16 cellular contexts compared by ENCODE assay signal in the genomic region with DNA sequence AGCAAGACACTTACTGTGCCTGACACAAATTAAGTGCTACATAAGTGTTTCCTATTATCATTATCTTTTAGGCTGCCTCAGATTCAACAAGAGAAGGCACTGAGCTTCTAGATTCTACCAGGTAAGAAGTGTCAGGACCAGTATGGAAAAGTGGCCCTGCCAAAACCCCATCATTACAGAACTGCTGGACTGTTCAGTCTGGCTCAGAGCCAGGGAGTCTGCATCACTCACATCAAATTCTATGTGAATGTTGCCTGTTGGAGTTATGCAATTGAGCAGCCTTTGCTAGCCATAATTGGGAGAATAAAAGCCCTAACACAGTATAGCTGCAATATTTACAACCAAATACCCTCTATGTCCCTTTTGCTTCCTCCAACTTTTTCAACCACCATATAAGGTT.
A peak's percentile ranks its signal among the peaks of the same experiment; 100 is the strongest.
DNase-seq lines count a peak whose midpoint lies in the region; ATAC-seq and TF ChIP-seq lines count a peak whose summit lies in the region.
"Had no signal": no experiment of that assay in that cellular context is flagged by ENCODE, and none has a peak within 500 bp of the region (broad histone marks: within the 10 kb centered on the region; RNA-seq: fewer than 3 reads in every experiment).

No MANE protein-coding gene starts in this region.

- peak; percentile 68 for DNase-seq in ACHN
- peak; percentile 58 for DNase-seq in HCEC 1CT
- no peak for DNase-seq in T-helper 17 cell
- peak; percentile 62 for DNase-seq in fibroblast of the aortic adventitia (ENCODE audit: low read depth)
- DNase-seq in left cardiac atrium = no peak
- DNase-seq in hippocampal formation (lab: John Stamatoyannopoulos, UW) = no peak
- DNase-seq: activated gamma-delta T cell; caudate nucleus; DND-41; NCI-H2081 treated with DMSO at 0.1 percent for 48 hours; stimulated activated CD8-positive, alpha-beta memory T cell treated with anti-CD3 and anti-CD28 coated beads, Interleukin-4, amount 100 ng/mL, for 48 hours had no signal

- peaks cover 17% of the 10 kb centered on the region for H3K4me1 Mint-ChIP-seq in T-helper 17 cell

- in situ Hi-C loops in ACHN (cut with HindIII; ENCODE audit: low pct_ligation_motif_present, low pct_unique_long_range_greater_than_20kb, low sequenced_read_pairs) = no loop called here

- no peaks in the 10 kb centered on the region for H3K27me3 Mint-ChIP-seq in T-helper 17 cell
- H3K27me3 Mint-ChIP-seq: progenitor cell of endocrine pancreas had no signal

- H3K27ac Mint-ChIP-seq in T-helper 17 cell = peak overlapping the region; percentile 19
- H3K27ac Mint-ChIP-seq: progenitor cell of endocrine pancreas had no signal

- intact Hi-C loops in left cardiac atrium (cut with DNase I) = no loop called here

- no peak overlapping the region for H3K4me3 ChIP-seq in fibroblast of the aortic adventitia (ENCODE audit: low read depth, low read length)
- H3K4me3 ChIP-seq: BLaER1 treated with 17β-estradiol and CSF1 and Interleukin-3, amounts not matched to agents 10 nM and 100 nM had no signal

- TF ChIP-seq CTCF in fibroblast of the aortic adventitia (IDR thresholded peaks at IDR 0.05; ENCODE audit: insufficient read depth, low read length) = no peak

- no peak for ATAC-seq in T-helper 17 cell
- no peak for ATAC-seq in GM21529 (IDR thresholded peaks at IDR 0.05; ENCODE audit: unreplicated experiment)
- ATAC-seq in left cardiac atrium = no peak
- ATAC-seq in GM18511 (IDR thresholded peaks at IDR 0.05; ENCODE audit: unreplicated experiment) = no peak
- ATAC-seq: left lobe of liver had no signal

- H3K4me3 Mint-ChIP-seq in T-helper 17 cell = no peak overlapping the region

- H3K9me3 ChIP-seq in T-helper 17 cell (ENCODE audit: control insufficient read depth, low read length, poor library complexity, severe bottlenecking) = no peaks in the 10 kb centered on the region

- no peaks in the 10 kb centered on the region for H3K36me3 Mint-ChIP-seq in T-helper 17 cell (ENCODE audit: low read depth)

Comparison
In these comparisons a context has a peak if more than half of its experiments do, and no peak if none do; other contexts are left out.
1. DNase-seq: peak in ACHN (single experiment), HCEC 1CT (single experiment) and fibroblast of the aortic adventitia (single experiment); none in T-helper 17 cell (0 of 3), left cardiac atrium (single experiment) and hippocampal formation (0 of 2).